In the genomic region with DNA sequence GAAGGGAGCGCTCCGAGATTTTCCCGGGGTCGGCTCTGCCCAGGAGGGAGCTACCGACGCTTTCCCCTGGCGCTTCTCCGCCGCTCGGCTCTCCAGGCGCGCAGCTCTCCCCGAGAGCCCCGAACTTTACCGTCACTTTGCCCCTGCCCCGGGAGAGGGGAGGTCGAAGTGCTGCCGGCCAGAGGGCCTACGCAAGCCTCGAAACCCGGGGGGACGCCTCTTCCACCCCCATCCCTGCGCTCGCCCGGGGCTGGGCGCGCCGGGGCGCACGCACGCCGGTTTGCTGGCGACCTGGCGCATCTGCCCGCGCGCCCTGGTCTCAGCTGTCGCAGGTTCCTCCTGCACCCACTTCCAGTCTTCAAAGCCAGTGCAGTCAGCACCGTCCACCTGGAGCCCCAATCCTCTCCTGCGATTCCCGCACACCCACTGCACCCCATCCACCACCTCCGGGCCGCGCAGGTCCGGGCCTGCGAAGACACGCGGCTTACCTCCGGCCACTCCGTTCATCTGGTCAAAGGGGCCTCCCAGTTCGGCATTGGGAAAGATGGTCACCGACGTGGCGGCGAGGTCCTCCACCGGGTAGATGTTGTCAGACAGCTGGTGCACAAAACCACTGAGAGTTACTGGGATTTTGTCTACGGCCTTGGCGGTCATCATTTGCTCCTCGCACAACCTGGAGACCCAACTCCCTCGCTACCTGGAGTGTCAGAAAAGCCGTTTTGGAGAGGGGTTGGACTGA, we compare ENCODE assay signal across 8 cellular contexts. TPM values are rescaled to one million over a fixed set of nuclear protein-coding genes. Genes with fewer than 3 reads are reported as not detected.
DNase-seq lines count a peak whose midpoint lies in the region; ATAC-seq, FAIRE-seq and TF ChIP-seq lines count a peak whose summit lies in the region.

No MANE protein-coding gene starts in this region.

- TF ChIP-seq CTCF in fibroblast of mammary gland (conservative IDR thresholded peaks at IDR 0.05; ENCODE audit: control insufficient read depth, insufficient read depth, low read depth, low read length) (no peak), neural progenitor cell (IDR thresholded peaks at IDR 0.05) (no peak)

- H3K9me3 Mint-ChIP-seq in neural progenitor cell = peaks cover 5% of the 10 kb centered on the region

- peak overlapping the region; percentile 88 for H3K4me2 ChIP-seq in neural progenitor cell

- H3K36me3 ChIP-seq in H7 (replicated peaks; ENCODE audit: control insufficient read depth, insufficient read depth, low read length) (no peaks in the 10 kb centered on the region), neural progenitor cell (no peaks in the 10 kb centered on the region), small intestine (ENCODE audit: control insufficient read depth in 2 of 2, insufficient read depth in 2 of 2, low read length in 2 of 2) (no peaks in the 10 kb centered on the region)

- 1 to 2% (median 1%) methylated on average over 54 to 60 of the region's 61 CpGs for WGBS in small intestine, 3 donors

- H3K27ac ChIP-seq in neural progenitor cell (no peak overlapping the region), small intestine (ENCODE audit: low read depth in 1 of 2, low read length in 1 of 2) (peak overlapping the region in 1 of 2 donors; percentile 90)

- peak overlapping the region; percentile 38 for H2AFZ ChIP-seq in neural progenitor cell (replicated peaks)

- peaks cover 38% of the 10 kb centered on the region for H4K20me1 ChIP-seq in neural progenitor cell (ENCODE audit: low read depth)

- H3K27me3 ChIP-seq in H7 (ENCODE audit: control insufficient read depth, insufficient read depth, low read length) (peaks cover 64% of the 10 kb centered on the region), neural progenitor cell (peaks cover 90% of the 10 kb centered on the region), small intestine (ENCODE audit: control insufficient read depth in 2 of 2, insufficient read depth in 2 of 2, low read length in 2 of 2) (peaks cover 0 to 8% of the 10 kb centered on the region in 2 donors)

- FAIRE-seq in small intestine (lab: Jason Lieb, UNC) (no peak), urothelium cell line (lab: Jason Lieb, UNC) (no peak)

- H3K4me1 Mint-ChIP-seq in neural progenitor cell = peaks cover 29% of the 10 kb centered on the region

- H3F3A ChIP-seq in neural progenitor cell (ENCODE audit: low read depth) = peaks cover 15% of the 10 kb centered on the region

- H3K27me3 Mint-ChIP-seq in neural progenitor cell (ENCODE audit: insufficient read depth, low read depth) = peaks cover 48% of the 10 kb centered on the region

- H3K79me2 ChIP-seq in neural progenitor cell (ENCODE audit: low read depth) = no peaks in the 10 kb centered on the region

- H3K4me1 ChIP-seq in neural progenitor cell (peaks cover 22% of the 10 kb centered on the region), small intestine (ENCODE audit: control insufficient read depth in 2 of 2, insufficient read depth in 1 of 2, low read depth in 1 of 2, low read length in 1 of 2) (peaks cover 8 to 13% of the 10 kb centered on the region in 2 donors)

- H3K4me3 Mint-ChIP-seq in neural progenitor cell = peak overlapping the region; percentile 95

- H3K9ac ChIP-seq in neural progenitor cell = no peak overlapping the region

- DNase-seq in H7 (no peak), fibroblast of mammary gland (ENCODE audit: low read depth) (no peak), neural progenitor cell (ENCODE audit: low spot score) (peak; percentile 50), small intestine (no peak), urothelium cell line (ENCODE audit: low spot score) (no peak)
- peak; percentile 35 to 49 for DNase-seq in activated CD4-positive, alpha-beta T cell treated with anti-CD3 and anti-CD28 coated beads, Interleukin-2, amount 50 U/mL, for 48 hours

- peak overlapping the region; percentile 78 for H3K27ac Mint-ChIP-seq in neural progenitor cell

- H3K36me3 Mint-ChIP-seq in neural progenitor cell = peaks cover 6% of the 10 kb centered on the region

- ATAC-seq in HG03095 (IDR thresholded peaks at IDR 0.05; ENCODE audit: unreplicated experiment) = no peak
- ATAC-seq in HG03280 (IDR thresholded peaks at IDR 0.05; ENCODE audit: unreplicated experiment) = no peak

- H3K9me3 ChIP-seq in neural progenitor cell (ENCODE audit: low read depth) = no peaks in the 10 kb centered on the region
- H3K9me3 ChIP-seq in small intestine (ENCODE audit: control insufficient read depth, low read depth) = no peaks in the 10 kb centered on the region

- peak overlapping the region; percentile 61 for H3K4me3 ChIP-seq in H7 (ENCODE audit: insufficient read depth, low read depth, low read length)
- H3K4me3 ChIP-seq in fibroblast of mammary gland (ENCODE audit: control insufficient read depth, low read depth, low read length) = peak overlapping the region; percentile 53
- peak overlapping the region; percentile 87 for H3K4me3 ChIP-seq in neural progenitor cell
- peak overlapping the region in 1 of 2 donors; percentile 79 for H3K4me3 ChIP-seq in small intestine (ENCODE audit: low read depth in 1 of 2, low read length in 2 of 2)

RNA-seq across cellular contexts. Expression of a gene that starts 0.6 kb away (rescaled TPM):
- total RNA-seq in H7 (2014; rRNA removed; shearing (Covaris generic)) = 0.14 and 0.96 TPM in 2 replicates
- 5.0 and 6.5 TPM in 2 replicates for total RNA-seq in neural progenitor cell (ENCODE audit: low replicate concordance)
- 1 to 10 TPM in 1 of 3 donors, under 1 TPM in 2; 0.45 to 5.4 (median 0.54) TPM for polyA plus RNA-seq in small intestine

RNA-seq across cellular contexts. Expression of a gene that starts 11.0 kb away (rescaled TPM):
- 48.5 and 51.0 TPM in 2 replicates for total RNA-seq in H7 (2014; rRNA removed; shearing (Covaris generic))
- total RNA-seq in neural progenitor cell (ENCODE audit: low replicate concordance) = 28.1 and 36.2 TPM in 2 replicates
- 1 to 10 TPM; 7.4 to 9.5 (median 8.1) TPM for polyA plus RNA-seq in small intestine

Comparison
In these comparisons a context has a peak if more than half of its experiments do, and no peak if none do; other contexts are left out.
1. DNase-seq: peak in activated CD4-positive, alpha-beta T cell treated with anti-CD3 and anti-CD28 coated beads, Interleukin-2, amount 50 U/mL, for 48 hours (2 of 2) and neural progenitor cell (single experiment); none in H7 (single experiment), fibroblast of mammary gland (single experiment), small intestine (single experiment) and urothelium cell line (single experiment).